ENCODE assay signal across 8 cellular contexts in the genomic region with DNA sequence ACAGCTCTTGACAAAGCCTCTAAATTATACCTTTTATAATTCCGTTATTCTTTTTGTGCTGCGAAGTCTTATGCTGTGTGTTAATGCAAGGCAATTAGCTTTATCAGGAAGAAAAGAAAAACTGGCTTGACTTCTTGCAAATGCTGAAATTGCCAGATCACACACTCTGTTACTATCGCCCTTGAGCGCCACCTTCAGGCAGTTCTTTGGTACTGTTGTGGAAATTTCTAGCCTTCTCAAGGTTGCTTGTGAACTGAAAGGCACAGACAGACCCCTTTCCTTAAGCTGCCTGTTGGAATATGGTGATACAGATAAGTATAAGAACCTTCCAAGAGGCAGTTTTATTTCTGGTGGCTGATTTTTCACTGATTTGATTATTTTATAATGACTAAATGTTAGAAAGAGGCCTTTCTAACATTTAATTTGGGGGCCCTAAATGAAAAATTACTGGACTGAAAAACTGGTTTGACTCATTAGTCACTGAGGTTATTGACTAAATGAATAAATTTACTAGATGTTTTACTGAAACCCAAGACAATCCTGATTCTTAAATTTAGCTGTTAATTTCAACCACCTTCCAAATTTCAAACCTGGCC.
A peak's percentile ranks its signal among the peaks of the same experiment; 100 is the strongest.
DNase-seq lines count a peak whose midpoint lies in the region; ATAC-seq and TF ChIP-seq lines count a peak whose summit lies in the region.

No MANE protein-coding gene starts in this region.

- ATAC-seq in GM18867 (IDR thresholded peaks at IDR 0.05; ENCODE audit: unreplicated experiment) (peak; percentile 68), HG03135 (IDR thresholded peaks at IDR 0.05; ENCODE audit: unreplicated experiment) (no peak)

- H3K4me1 Mint-ChIP-seq in activated naive CD4-positive, alpha-beta T cell treated with anti-CD3 and anti-CD28 coated beads, Interleukin-2, amount 10 ng/mL, durations not matched to agents 7 days and 5 days: peaks cover 83% of the 10 kb centered on the region
- H3K4me1 Mint-ChIP-seq in progenitor cell of endocrine pancreas (ENCODE audit: low read depth): peaks cover 6% of the 10 kb centered on the region

- H3K9ac ChIP-seq in SK-N-MC (ENCODE audit: insufficient read length): no peak overlapping the region

- peak; percentile 82 for TF ChIP-seq CTCF in AG09319 (IDR thresholded peaks at IDR 0.05; ENCODE audit: low read depth, low read length)
- peak; percentile 84 for TF ChIP-seq CTCF in progenitor cell of endocrine pancreas (IDR thresholded peaks at IDR 0.05; ENCODE audit: unreplicated experiment)

- no peaks in the 10 kb centered on the region for H3K9me3 Mint-ChIP-seq in activated naive CD4-positive, alpha-beta T cell treated with anti-CD3 and anti-CD28 coated beads, Interleukin-2, amount 10 ng/mL, durations not matched to agents 7 days and 5 days
- H3K9me3 Mint-ChIP-seq in progenitor cell of endocrine pancreas (ENCODE audit: low read depth): no peaks in the 10 kb centered on the region

- DNase-seq in AG09319 (ENCODE audit: extremely low read depth, low read depth): peak; percentile 42
- DNase-seq in KG1 (lab: John Stamatoyannopoulos, UW): peak; percentile 85
- peak; percentile 45 for DNase-seq in SK-N-MC (ENCODE audit: low read depth, low spot score)
- DNase-seq in activated naive CD4-positive, alpha-beta T cell treated with anti-CD3 and anti-CD28 coated beads, Interleukin-2, amount 10 ng/mL, durations not matched to agents 7 days and 5 days: peak; percentile 89
- peak; percentile 77 for DNase-seq in glomerular visceral epithelial cell (ENCODE audit: extremely low spot score)
- peak; percentile 63 for DNase-seq in progenitor cell of endocrine pancreas (ENCODE audit: low spot score, unreplicated experiment)

- peak overlapping the region; percentile 98 for H3K27ac Mint-ChIP-seq in activated naive CD4-positive, alpha-beta T cell treated with anti-CD3 and anti-CD28 coated beads, Interleukin-2, amount 10 ng/mL, durations not matched to agents 7 days and 5 days
- H3K27ac Mint-ChIP-seq in progenitor cell of endocrine pancreas: no peak overlapping the region

- H3K9me3 ChIP-seq in SK-N-MC (ENCODE audit: low read depth, low read length): no peaks in the 10 kb centered on the region

- H3K4me3 ChIP-seq in SK-N-MC: no peak overlapping the region

- H3K4me3 Mint-ChIP-seq in activated naive CD4-positive, alpha-beta T cell treated with anti-CD3 and anti-CD28 coated beads, Interleukin-2, amount 10 ng/mL, durations not matched to agents 7 days and 5 days: no peak overlapping the region
- no peak overlapping the region for H3K4me3 Mint-ChIP-seq in progenitor cell of endocrine pancreas (ENCODE audit: low read depth)

- no peaks in the 10 kb centered on the region for H3K36me3 Mint-ChIP-seq in activated naive CD4-positive, alpha-beta T cell treated with anti-CD3 and anti-CD28 coated beads, Interleukin-2, amount 10 ng/mL, durations not matched to agents 7 days and 5 days
- no peaks in the 10 kb centered on the region for H3K36me3 Mint-ChIP-seq in progenitor cell of endocrine pancreas (ENCODE audit: insufficient read depth)

- CTCF ChIA-PET in activated naive CD4-positive, alpha-beta T cell treated with anti-CD3 and anti-CD28 coated beads, Interleukin-2, amount 10 ng/mL, durations not matched to agents 7 days and 5 days (lab: Charles Lee): interaction anchor here (0.7 to 11.1 kb wide), 36 partner anchors 7 to 250 kb away, joined by 3 to 341 read pairs (median 5); partner anchors contain the start of genes FAM98B and RASGRP1

- H3K27ac ChIP-seq in SK-N-MC: no peak overlapping the region

- H3K27me3 Mint-ChIP-seq in activated naive CD4-positive, alpha-beta T cell treated with anti-CD3 and anti-CD28 coated beads, Interleukin-2, amount 10 ng/mL, durations not matched to agents 7 days and 5 days: no peaks in the 10 kb centered on the region
- peaks cover 21% of the 10 kb centered on the region for H3K27me3 Mint-ChIP-seq in progenitor cell of endocrine pancreas

- no peaks in the 10 kb centered on the region for H3K36me3 ChIP-seq in SK-N-MC (ENCODE audit: insufficient read depth, low read length)
